ENCODE assay signal across 12 cellular contexts in genomic region chr19:5586300-5587070, GRCh38. TPM values are rescaled to one million over a fixed set of nuclear protein-coding genes. Genes with fewer than 3 reads are reported as not detected.
DNase-seq lines count a peak whose midpoint lies in the region; ATAC-seq and TF ChIP-seq lines count a peak whose summit lies in the region.
"Had no signal": no experiment of that assay in that cellular context is flagged by ENCODE, and none has a peak within 500 bp of the region (broad histone marks: within the 10 kb centered on the region; RNA-seq: fewer than 3 reads in every experiment).

No MANE protein-coding gene starts in this region.

- no peak for ATAC-seq in gastroesophageal sphincter
- ATAC-seq in psoas muscle, result peak in 2 of 4 donors; percentile 1 to 8
- no peak for ATAC-seq in HG02970 (IDR thresholded peaks at IDR 0.05; ENCODE audit: low FRiP score, unreplicated experiment)
- no peak for ATAC-seq in GM18907 (IDR thresholded peaks at IDR 0.05; ENCODE audit: unreplicated experiment)

- peak overlapping the region; percentile 35 for H3K27ac ChIP-seq in RWPE1
- H3K27ac ChIP-seq in gastroesophageal sphincter, result peak overlapping the region in 3 of 4 donors; percentile 70 to 80 (median 79)
- peak overlapping the region; percentile 80 for H3K27ac ChIP-seq in psoas muscle
- H3K27ac ChIP-seq: VCaP had no signal

- intact Hi-C loops in psoas muscle (cut with DNase I), result no loop called here

- DNase-seq in GM20000 (ENCODE audit: low spot score) (peak; percentile 49), RWPE1 (ENCODE audit: low spot score) (no peak), psoas muscle (peak in 1 of 2 donors; percentile 38), OCI-M1 (lab: John Stamatoyannopoulos, UW) (no peak), NAMALWA (ENCODE audit: low spot score) (no peak)
- DNase-seq: activated naive CD8-positive, alpha-beta T cell treated with anti-CD3 and anti-CD28 coated beads, Interleukin-2, amount 10 ng/mL, durations not matched to agents 7 days and 5 days; NCI-H1092 treated with DMSO at 0.1 percent for 48 hours had no signal

- no peak for TF ChIP-seq POLR2A in gastroesophageal sphincter (IDR thresholded peaks at IDR 0.05)

- H3K9me3 ChIP-seq in gastroesophageal sphincter (no peaks in the 10 kb centered on the region), psoas muscle (no peaks in the 10 kb centered on the region)

- CTCF ChIA-PET in RWPE1 (lab: Yijun Ruan, JAX), result interaction anchor here (0.5 to 0.6 kb wide), 2 partner anchors 23 to 547 kb away, joined by 3 to 4 read pairs; no protein-coding TSS in a partner anchor

- H3K4me3 ChIP-seq in gastroesophageal sphincter (no peak overlapping the region), psoas muscle (peak overlapping the region; percentile 41)

- H3K27me3 ChIP-seq in gastroesophageal sphincter (no peaks in the 10 kb centered on the region), psoas muscle (ENCODE audit: insufficient read depth in 3 of 3, low read length in 2 of 3) (no peaks in the 10 kb centered on the region)

- H3K36me3 ChIP-seq in gastroesophageal sphincter, result peaks cover 0 to 85% of the 10 kb centered on the region in 2 donors
- peaks cover 7 to 78% of the 10 kb centered on the region in 2 donors for H3K36me3 ChIP-seq in psoas muscle (ENCODE audit: insufficient read depth in 1 of 2, low read depth in 1 of 2)

- TF ChIP-seq CTCF in GM20000 (IDR thresholded peaks at IDR 0.05; ENCODE audit: extremely low read depth, missing control alignments) (no peak), RWPE1 (conservative IDR thresholded peaks at IDR 0.05; ENCODE audit: low read depth) (no peak), gastroesophageal sphincter (IDR thresholded peaks at IDR 0.05) (no peak), psoas muscle (IDR thresholded peaks at IDR 0.05) (no peak)

- peaks cover 0 to 23% (median 6%) of the 10 kb centered on the region in 3 donors for H3K4me1 ChIP-seq in gastroesophageal sphincter
- H3K4me1 ChIP-seq in psoas muscle, result peaks cover 17% of the 10 kb centered on the region

- POLR2A ChIA-PET in RWPE1 (lab: Yijun Ruan, JAX; ENCODE audit: low non-redundant PET), result no interaction called here

- WGBS in gastroesophageal sphincter (ENCODE audit: low coverage in 1 of 2), 2 donors, result 33 to 90% methylated on average over 1 to 9 of the region's 26 CpGs
- WGBS in psoas muscle, 3 donors, result 59 to 72% (median 59%) methylated on average over 26 of the region's 26 CpGs

- TF ChIP-seq EP300 in gastroesophageal sphincter (IDR thresholded peaks at IDR 0.05), result no peak

RNA-seq across cellular contexts. Expression of gene TINCR, which starts 18.7 kb away (rescaled TPM):
- under 1 TPM; 0.35 to 0.64 (median 0.44) TPM for total RNA-seq in gastroesophageal sphincter
- total RNA-seq in psoas muscle, result under 1 TPM in 3 of 4 donors, not detected in 1; 0.09 to 0.38 (median 0.27) TPM
- under 1 TPM in 2 of 3 donors, not detected in 1; 0.06 to 0.18 TPM for polyA plus RNA-seq in psoas muscle
- total RNA-seq: epithelial cell of proximal tubule had no signal

RNA-seq across cellular contexts. Expression of gene SAFB2, which starts 36.1 kb away (rescaled TPM):
- total RNA-seq in gastroesophageal sphincter, result 10 to 100 TPM; 25.3 to 81.6 (median 41.6) TPM
- total RNA-seq in psoas muscle, result 10 to 100 TPM; 30.4 to 52.9 (median 45.6) TPM
- 10 to 100 TPM; 31.0 to 45.2 (median 31.3) TPM for polyA plus RNA-seq in psoas muscle

RNA-seq across cellular contexts. Expression of gene SAFB, which starts 36.4 kb away (rescaled TPM):
- total RNA-seq in gastroesophageal sphincter, result 10 to 100 TPM; 39.7 to 73.6 (median 65.2) TPM
- total RNA-seq in psoas muscle, result 10 to 100 TPM; 51.3 to 88.9 (median 65.1) TPM
- 10 to 100 TPM; 53.7 to 83.1 (median 61.0) TPM for polyA plus RNA-seq in psoas muscle
